9 cellular contexts compared by ENCODE assay signal in the genomic region with DNA sequence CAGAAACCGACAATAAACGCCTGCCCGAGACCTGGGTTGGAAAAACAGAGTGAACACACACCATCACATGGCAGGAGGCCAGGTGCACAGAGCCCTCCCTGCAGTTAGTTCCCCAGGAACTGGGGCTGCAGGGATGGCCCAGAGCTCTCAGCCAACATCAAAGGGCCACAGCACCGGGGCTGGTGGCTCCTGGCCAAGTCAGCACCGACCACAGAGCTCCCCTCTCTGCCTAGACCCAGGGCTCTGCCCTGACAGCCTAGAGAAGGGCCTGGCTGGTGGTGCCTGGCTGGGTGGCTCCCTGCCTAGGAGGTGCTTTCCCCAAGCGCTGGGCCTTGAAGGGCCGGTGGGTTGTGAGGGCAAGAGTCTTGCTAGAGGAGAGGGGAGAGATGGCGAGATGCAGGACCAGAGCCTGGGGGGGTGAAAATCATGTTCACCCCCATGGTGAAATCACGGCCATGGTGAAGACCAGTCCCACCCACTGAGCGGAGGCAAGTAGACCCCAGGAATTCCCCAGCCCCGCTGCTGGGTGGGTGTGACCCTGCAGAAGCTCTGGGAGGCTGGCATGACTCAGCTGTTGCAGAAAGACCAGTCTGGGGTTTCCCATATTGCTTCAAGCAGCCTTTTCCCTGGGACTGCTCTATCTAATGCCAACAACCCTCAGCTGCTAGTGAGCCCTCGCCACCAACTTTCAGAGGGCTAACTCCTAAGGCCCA. TPM values are rescaled to one million over a fixed set of nuclear protein-coding genes. Genes with fewer than 3 reads are reported as not detected.
DNase-seq lines count a peak whose midpoint lies in the region; ATAC-seq and TF ChIP-seq lines count a peak whose summit lies in the region.
"Had no signal": no experiment of that assay in that cellular context is flagged by ENCODE, and none has a peak within 500 bp of the region (broad histone marks: within the 10 kb centered on the region; RNA-seq: fewer than 3 reads in every experiment).

No MANE protein-coding gene starts in this region.

- peak; percentile 17 to 71 for ATAC-seq in left cardiac atrium
- no peak for ATAC-seq in HG03520 (IDR thresholded peaks at IDR 0.05; ENCODE audit: unreplicated experiment)
- ATAC-seq: heart left ventricle had no signal

- no peak overlapping the region for H3K27ac ChIP-seq in right atrium auricular region

- no peak for TF ChIP-seq CTCF in right atrium auricular region (IDR thresholded peaks at IDR 0.05)

- no peaks in the 10 kb centered on the region for H3K27me3 ChIP-seq in right atrium auricular region
- H3K27me3 ChIP-seq: heart left ventricle had no signal

- DNase-seq in left cardiac atrium, result peak; percentile 49
- DNase-seq in right atrium auricular region (ENCODE audit: low spot score), result no peak
- peak; percentile 27 for DNase-seq in KG1 (lab: John Stamatoyannopoulos, UW)
- DNase-seq in activated CD4-positive, alpha-beta T cell treated with anti-CD3 and anti-CD28 coated beads, Interleukin-2, amount 50 U/mL, for 48 hours, result peak; percentile 58 to 67
- peak; percentile 35 to 51 for DNase-seq in erythroblast (lab: John Stamatoyannopoulos, UW)
- DNase-seq in stimulated activated CD4-positive, alpha-beta T cell treated with anti-CD3 and anti-CD28 coated beads, TNF-alpha, amount 100 ng/mL, for 1 hour (ENCODE audit: low read depth in 3 of 3, low spot score in 1 of 3), result peak in 2 of 3 donors; percentile 17 to 41
- DNase-seq in KBM-7, result no peak

- H3K4me1 ChIP-seq in right atrium auricular region, result peaks cover 0 to 24% of the 10 kb centered on the region in 2 donors

- in situ Hi-C loops in KBM-7 (cut with MboI; ENCODE audit: low pct_unique_long_range_greater_than_20kb, low sequenced_read_pairs), result no loop called here

- H3K9me3 ChIP-seq in right atrium auricular region, result no peaks in the 10 kb centered on the region
- H3K9me3 ChIP-seq: heart left ventricle had no signal

- no peak for TF ChIP-seq POLR2A in erythroblast (IDR thresholded peaks at IDR 0.05; ENCODE audit: low read length)

- intact Hi-C loops in left cardiac atrium (cut with DNase I), result no loop called here

- H3K4me3 ChIP-seq in right atrium auricular region, result no peak overlapping the region
- H3K4me3 ChIP-seq: heart left ventricle had no signal

- H3K36me3 ChIP-seq in right atrium auricular region, result no peaks in the 10 kb centered on the region
- H3K36me3 ChIP-seq: heart left ventricle had no signal

RNA-seq across cellular contexts. Expression of gene BID, which starts 7.2 kb away (rescaled TPM):
- total RNA-seq in left cardiac atrium (10 to 100 TPM; 14.1 to 15.4 TPM), right atrium auricular region (10 to 100 TPM; 10.5 to 14.1 TPM)

Comparison
In these comparisons a context has a peak if more than half of its experiments do, and no peak if none do; other contexts are left out.
1. DNase-seq: peak in left cardiac atrium (single experiment), KG1 (single experiment), activated CD4-positive, alpha-beta T cell treated with anti-CD3 and anti-CD28 coated beads, Interleukin-2, amount 50 U/mL, for 48 hours (2 of 2), erythroblast (2 of 2) and stimulated activated CD4-positive, alpha-beta T cell treated with anti-CD3 and anti-CD28 coated beads, TNF-alpha, amount 100 ng/mL, for 1 hour (2 of 3); none in right atrium auricular region (single experiment) and KBM-7 (single experiment).